8 cellular contexts compared by ENCODE assay signal in genomic region chr19:3555653-3556422, GRCh38. TPM values are rescaled to one million over a fixed set of nuclear protein-coding genes. Genes with fewer than 3 reads are reported as not detected.
DNase-seq lines count a peak whose midpoint lies in the region; ATAC-seq and TF ChIP-seq lines count a peak whose summit lies in the region.

No MANE protein-coding gene starts in this region.

- DNase-seq in H7 (peak; percentile 49), T-helper 17 cell (no peak), fibroblast of villous mesenchyme (ENCODE audit: low read depth) (no peak), DMS153 treated with DMSO at 0.1 percent for 48 hours (lab: John Stamatoyannopoulos, UW; ENCODE audit: unreplicated experiment) (no peak), DMS 273 (lab: John Stamatoyannopoulos, UW; ENCODE audit: unreplicated experiment) (no peak), AML-193 (lab: John Stamatoyannopoulos, UW) (no peak)

- H3K36me3 ChIP-seq in H7 (replicated peaks; ENCODE audit: control insufficient read depth, insufficient read depth, low read length): no peaks in the 10 kb centered on the region
- H3K36me3 ChIP-seq in skeletal muscle tissue (ENCODE audit: control insufficient read depth in 3 of 3, insufficient read depth in 3 of 3, low read length in 3 of 3): no peaks in the 10 kb centered on the region

- TF ChIP-seq CTCF in fibroblast of villous mesenchyme (IDR thresholded peaks at IDR 0.05; ENCODE audit: insufficient read depth, low read depth, low read length): no peak

- no peaks in the 10 kb centered on the region for H3K36me3 Mint-ChIP-seq in T-helper 17 cell (ENCODE audit: low read depth)

- H3K27me3 Mint-ChIP-seq in T-helper 17 cell: no peaks in the 10 kb centered on the region

- no peaks in the 10 kb centered on the region; the same call in 1 of the 2 replicates for H3K27me3 ChIP-seq in H7 (ENCODE audit: control insufficient read depth, insufficient read depth, low read length)
- H3K27me3 ChIP-seq in skeletal muscle tissue (ENCODE audit: control insufficient read depth in 3 of 3, insufficient read depth in 3 of 3, low read length in 3 of 3): no peaks in the 10 kb centered on the region

- peaks cover 20 to 26% (median 20%) of the 10 kb centered on the region in 3 donors for H3K4me1 ChIP-seq in skeletal muscle tissue (ENCODE audit: control insufficient read depth in 3 of 3, insufficient read depth in 3 of 3, low read length in 3 of 3)

- H3K4me3 ChIP-seq in H7 (ENCODE audit: insufficient read depth, low read depth, low read length): no peak overlapping the region
- peak overlapping the region; percentile 69 for H3K4me3 ChIP-seq in fibroblast of villous mesenchyme (ENCODE audit: low read depth, low read length)
- peak overlapping the region; percentile 86 to 96 (median 87) for H3K4me3 ChIP-seq in skeletal muscle tissue (ENCODE audit: low read length in 3 of 3)

- H3K4me1 Mint-ChIP-seq in T-helper 17 cell: peaks cover 33% of the 10 kb centered on the region

- H3K9ac ChIP-seq in skeletal muscle tissue (ENCODE audit: low read depth in 1 of 3, low read length in 3 of 3): peak overlapping the region; percentile 68 to 87 (median 86)

- H3K4me3 Mint-ChIP-seq in T-helper 17 cell: peak overlapping the region; percentile 98

- no peak overlapping the region for H3K27ac ChIP-seq in skeletal muscle tissue (ENCODE audit: low read depth, low read length)

- ATAC-seq in T-helper 17 cell (no peak), GM21360 (IDR thresholded peaks at IDR 0.05; ENCODE audit: unreplicated experiment) (no peak)

- H3K27ac Mint-ChIP-seq in T-helper 17 cell: peak overlapping the region; percentile 96

- H3K9me3 ChIP-seq in T-helper 17 cell (ENCODE audit: control insufficient read depth, low read length, poor library complexity, severe bottlenecking) (no peaks in the 10 kb centered on the region), skeletal muscle tissue (ENCODE audit: control insufficient read depth in 3 of 3, low read length in 3 of 3) (no peaks in the 10 kb centered on the region)

RNA-seq across cellular contexts. Expression of gene MFSD12, which starts 1.5 kb away (rescaled TPM):
- 34.6 and 42.3 TPM in 2 replicates for total RNA-seq in H7 (2014; rRNA removed; shearing (Covaris generic))
- total RNA-seq in T-helper 17 cell (10 to 100 TPM; 58.1 to 62.0 TPM), fibroblast of villous mesenchyme (137 and 139 TPM in 2 replicates), skeletal muscle tissue (18.8 TPM)

RNA-seq across cellular contexts. Expression of gene TEKTIP1, which starts 16.9 kb away (rescaled TPM):
- total RNA-seq in H7 (2014; rRNA removed; shearing (Covaris generic)): 1.6 TPM in 1 of 2 replicates, not detected in the other
- total RNA-seq in T-helper 17 cell (1 to 10 TPM; 5.0 to 8.4 TPM), fibroblast of villous mesenchyme (not detected in 2 replicates), skeletal muscle tissue (not detected)

RNA-seq across cellular contexts. Expression of gene HMG20B, which starts 16.9 kb away (rescaled TPM):
- 109 and 124 TPM in 2 replicates for total RNA-seq in H7 (2014; rRNA removed; shearing (Covaris generic))
- 10 to 100 TPM; 34.0 to 36.7 TPM for total RNA-seq in T-helper 17 cell
- 72.5 and 124 TPM in 2 replicates for total RNA-seq in fibroblast of villous mesenchyme
- 28.7 TPM for total RNA-seq in skeletal muscle tissue

RNA-seq across cellular contexts. Expression of gene GIPC3, which starts 29.4 kb away (rescaled TPM):
- 0.11 and 0.21 TPM in 2 replicates for total RNA-seq in H7 (2014; rRNA removed; shearing (Covaris generic))
- total RNA-seq in T-helper 17 cell (1 to 10 TPM in 1 of 2 donors, under 1 TPM in 1; 0.42 to 3.3 TPM), fibroblast of villous mesenchyme (0.32 and 0.43 TPM in 2 replicates), skeletal muscle tissue (not detected)

RNA-seq across cellular contexts. Expression of gene FZR1, which starts 49.7 kb away (rescaled TPM):
- 71.6 and 76.6 TPM in 2 replicates for total RNA-seq in H7 (2014; rRNA removed; shearing (Covaris generic))
- total RNA-seq in T-helper 17 cell: 10 to 100 TPM; 95.0 to 96.6 TPM
- total RNA-seq in fibroblast of villous mesenchyme: 37.6 and 40.3 TPM in 2 replicates
- total RNA-seq in skeletal muscle tissue: 14.6 TPM
